ENCODE assay signal across 2 cellular contexts in the genomic region with DNA sequence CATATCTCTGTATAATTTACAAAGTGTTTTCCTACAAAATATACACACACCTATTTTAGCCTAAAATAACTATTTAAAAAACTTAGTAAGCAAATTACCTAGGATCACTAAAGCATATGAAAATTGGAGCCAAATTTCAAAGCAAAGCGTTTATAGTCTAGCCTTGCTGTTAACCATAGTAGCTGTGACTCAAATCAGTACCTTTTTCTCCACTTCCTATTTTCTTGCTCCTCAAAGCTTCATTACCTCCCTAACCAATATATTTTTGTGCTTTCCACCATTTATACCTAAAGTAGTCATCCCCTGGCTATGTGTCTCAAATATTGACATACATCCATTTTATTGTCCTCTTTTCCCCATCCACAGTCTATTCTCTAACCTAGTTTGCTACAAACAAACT.
TF ChIP-seq lines count a peak whose summit lies in the region.

No MANE protein-coding gene starts in this region.

TF ChIP-seq in GM12878, 131 proteins besides CTCF, POLR2A, EP300 and RAD21 (continued from another document):
- no peak for TF ChIP-seq ZNF687 (IDR thresholded peaks at IDR 0.05)
TF ChIP-seq in GM12878: peak in this region for 1.

TF ChIP-seq in HepG2, 621 proteins besides CTCF, POLR2A, EP300 and RAD21 (continued from another document):
- TF ChIP-seq ATAD3A (CRISPR knock-in tag; IDR thresholded peaks at IDR 0.05): no peak
- no peak for TF ChIP-seq DDIT3 (CRISPR knock-in tag; IDR thresholded peaks at IDR 0.05)
- no peak for TF ChIP-seq ZNF263 (CRISPR knock-in tag; IDR thresholded peaks at IDR 0.05)
- TF ChIP-seq ZFP90 (CRISPR knock-in tag; IDR thresholded peaks at IDR 0.05; ENCODE audit: borderline replicate concordance): no peak
- TF ChIP-seq ZNF580 (CRISPR knock-in tag; IDR thresholded peaks at IDR 0.05; ENCODE audit: borderline replicate concordance, low read depth): no peak
- no peak for TF ChIP-seq ZNF724P (CRISPR knock-in tag; IDR thresholded peaks at IDR 0.05; ENCODE audit: borderline replicate concordance)
- no peak for TF ChIP-seq ZC3H4 (CRISPR knock-in tag; IDR thresholded peaks at IDR 0.05; ENCODE audit: borderline replicate concordance)
- no peak for TF ChIP-seq HNF4A (CRISPR knock-in tag; IDR thresholded peaks at IDR 0.05)
